In the genomic region with DNA sequence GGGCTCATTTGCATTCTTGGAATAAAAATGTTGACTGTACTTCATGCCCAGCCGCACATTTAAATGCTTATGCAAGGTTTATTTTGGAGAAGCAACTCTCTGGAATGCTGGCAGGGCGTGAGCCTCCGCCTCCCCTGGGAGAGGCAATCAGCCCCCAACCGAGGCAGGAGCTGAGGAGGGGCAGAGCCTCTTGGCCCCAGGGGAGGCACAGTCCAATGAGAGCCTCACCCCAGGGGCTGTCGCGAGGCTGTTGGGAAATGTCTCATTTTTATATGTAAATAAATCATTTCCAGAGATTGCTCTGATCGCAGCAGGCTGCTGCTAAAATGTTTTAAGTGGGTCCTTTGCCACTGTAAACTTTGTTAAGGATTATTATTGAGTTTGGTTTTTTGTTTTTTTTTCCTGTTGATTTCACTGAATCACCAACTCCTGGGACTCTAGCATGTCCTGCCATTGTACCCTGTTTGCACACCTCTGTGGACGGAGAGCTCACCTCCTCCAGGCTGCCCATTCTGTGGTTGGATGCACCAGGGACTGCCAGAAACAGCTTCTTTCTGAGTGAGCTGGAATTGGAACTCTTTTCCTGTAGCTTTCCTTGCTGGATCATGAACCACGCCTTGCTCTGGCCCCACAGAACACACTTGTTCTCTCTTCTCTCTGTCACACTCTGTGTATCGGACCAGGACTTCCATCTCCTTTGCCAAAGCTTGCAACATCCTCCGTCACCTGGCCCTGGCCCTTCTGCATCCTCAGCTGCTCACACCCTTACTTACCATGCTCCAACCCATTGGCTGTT, we compare ENCODE assay signal across 14 cellular contexts. TPM values are rescaled to one million over a fixed set of nuclear protein-coding genes. Genes with fewer than 3 reads are reported as not detected.
DNase-seq lines count a peak whose midpoint lies in the region; ATAC-seq and TF ChIP-seq lines count a peak whose summit lies in the region.
"Had no signal": no experiment of that assay in that cellular context is flagged by ENCODE, and none has a peak within 500 bp of the region (broad histone marks: within the 10 kb centered on the region; RNA-seq: fewer than 3 reads in every experiment).

No MANE protein-coding gene starts in this region.

- TF ChIP-seq CTCF in astrocyte of the cerebellum (IDR thresholded peaks at IDR 0.05; ENCODE audit: low read depth, low read length, missing control alignments) (no peak), left lung (IDR thresholded peaks at IDR 0.05) (no peak), type B pancreatic cell (conservative IDR thresholded peaks at IDR 0.05) (no peak)

- no peaks in the 10 kb centered on the region for H3K9me3 ChIP-seq in right cardiac atrium (ENCODE audit: control insufficient read depth, low read length)
- H3K9me3 ChIP-seq in left lung: no peaks in the 10 kb centered on the region
- no peaks in the 10 kb centered on the region for H3K9me3 ChIP-seq in effector memory CD4-positive, alpha-beta T cell (ENCODE audit: control insufficient read depth, low read length)

- H3K4me1 ChIP-seq in right cardiac atrium (ENCODE audit: control insufficient read depth, insufficient read depth, low read length): no peaks in the 10 kb centered on the region
- no peaks in the 10 kb centered on the region for H3K4me1 ChIP-seq in left lung
- no peaks in the 10 kb centered on the region for H3K4me1 ChIP-seq in effector memory CD4-positive, alpha-beta T cell (ENCODE audit: control insufficient read depth, insufficient read depth, low read length, poor library complexity, severe bottlenecking)

- WGBS in right cardiac atrium: 33% methylated on average over 11 of the region's 11 CpGs

- H3K4me3 Mint-ChIP-seq in type B pancreatic cell: no peak overlapping the region
- H3K4me3 Mint-ChIP-seq: activated naive CD8-positive, alpha-beta T cell treated with anti-CD3 and anti-CD28 coated beads for 36 hours; CD4-positive, CD25-positive, alpha-beta regulatory T cell; IgD-negative memory B cell had no signal

- H3K36me3 ChIP-seq in left lung: no peaks in the 10 kb centered on the region
- no peaks in the 10 kb centered on the region for H3K36me3 ChIP-seq in effector memory CD4-positive, alpha-beta T cell (ENCODE audit: control insufficient read depth, insufficient read depth, low read length)

- H3K9me3 Mint-ChIP-seq in type B pancreatic cell: peaks cover 6% of the 10 kb centered on the region

- no peaks in the 10 kb centered on the region for H3K27me3 ChIP-seq in right cardiac atrium (ENCODE audit: control insufficient read depth, insufficient read depth)
- no peaks in the 10 kb centered on the region for H3K27me3 ChIP-seq in left lung
- H3K27me3 ChIP-seq in effector memory CD4-positive, alpha-beta T cell (replicated peaks; ENCODE audit: control insufficient read depth, insufficient read depth, low read length, poor library complexity, severe bottlenecking): no peaks in the 10 kb centered on the region

- H3K27ac Mint-ChIP-seq in type B pancreatic cell: no peak overlapping the region
- H3K27ac Mint-ChIP-seq: activated naive CD8-positive, alpha-beta T cell treated with anti-CD3 and anti-CD28 coated beads for 36 hours; CD4-positive, CD25-positive, alpha-beta regulatory T cell; IgD-negative memory B cell had no signal

- in situ Hi-C loops in astrocyte of the cerebellum (cut with HindIII; ENCODE audit: low sequenced_read_pairs): no loop called here

- no peaks in the 10 kb centered on the region for H3K36me3 Mint-ChIP-seq in type B pancreatic cell
- H3K36me3 Mint-ChIP-seq: activated naive CD8-positive, alpha-beta T cell treated with anti-CD3 and anti-CD28 coated beads for 36 hours; CD4-positive, CD25-positive, alpha-beta regulatory T cell; IgD-negative memory B cell had no signal

- no peaks in the 10 kb centered on the region for H3K4me1 Mint-ChIP-seq in type B pancreatic cell (ENCODE audit: unreplicated experiment)
- H3K4me1 Mint-ChIP-seq: activated naive CD8-positive, alpha-beta T cell treated with anti-CD3 and anti-CD28 coated beads for 36 hours had no signal

- intact Hi-C loops in right cardiac atrium (cut with DNase I): no loop called here
- intact Hi-C loops in cardiac septum (cut with DNase I): no loop called here
- intact Hi-C loops in left lung (cut with DNase I): no loop called here

- peak; percentile 56 to 58 for ATAC-seq in right cardiac atrium
- peak; percentile 67 for ATAC-seq in left lung
- ATAC-seq in HG02973 (IDR thresholded peaks at IDR 0.05; ENCODE audit: unreplicated experiment): no peak
- ATAC-seq in GM18870 (IDR thresholded peaks at IDR 0.05; ENCODE audit: unreplicated experiment): no peak

- DNase-seq in right cardiac atrium (peak; percentile 40 to 72 (median 68)), cardiac septum (ENCODE audit: low spot score) (no peak), astrocyte of the cerebellum (ENCODE audit: low read depth) (peak; percentile 12), left lung (no peak), type B pancreatic cell (ENCODE audit: extremely low spot score, unreplicated experiment) (no peak)
- no peak for DNase-seq in effector memory CD4-positive, alpha-beta T cell
- DNase-seq: activated naive CD8-positive, alpha-beta T cell treated with anti-CD3 and anti-CD28 coated beads for 36 hours; CD4-positive, CD25-positive, alpha-beta regulatory T cell; NCI-H82; SW 1271 had no signal

- H3K27me3 Mint-ChIP-seq in type B pancreatic cell: peaks cover 6% of the 10 kb centered on the region

- H3K27ac ChIP-seq in right cardiac atrium (ENCODE audit: low read length): no peak overlapping the region
- H3K27ac ChIP-seq in left lung: no peak overlapping the region
- no peak overlapping the region for H3K27ac ChIP-seq in effector memory CD4-positive, alpha-beta T cell (ENCODE audit: insufficient read depth, low read length, poor library complexity, severe bottlenecking)

- H3K4me3 ChIP-seq in right cardiac atrium (ENCODE audit: low read length) (no peak overlapping the region), astrocyte of the cerebellum (ENCODE audit: low read depth, low read length) (peak overlapping the region; percentile 4), left lung (no peak overlapping the region)
- H3K4me3 ChIP-seq in effector memory CD4-positive, alpha-beta T cell (ENCODE audit: insufficient read depth, low read depth, low read length, poor library complexity, severe bottlenecking): no peak overlapping the region
- H3K4me3 ChIP-seq: lung had no signal

RNA-seq across cellular contexts. Expression of a gene that starts 46.9 kb away (rescaled TPM):
- total RNA-seq in right cardiac atrium (not detected), cardiac septum (not detected), left lung (1 to 10 TPM in 1 of 2 donors, not detected in 1; 1.1 TPM), type B pancreatic cell (ENCODE audit: low replicate concordance) (1.2 TPM in 1 of 2 replicates, not detected in the other)
- not detected for polyA plus RNA-seq in right cardiac atrium
- total RNA-seq: activated naive CD8-positive, alpha-beta T cell treated with anti-CD3 and anti-CD28 coated beads for 36 hours; CD4-positive, CD25-positive, alpha-beta regulatory T cell had no signal
- polyA plus RNA-seq: CD4-positive, CD25-positive, alpha-beta regulatory T cell; IgD-negative memory B cell had no signal

Comparison
In these comparisons a context has a peak if more than half of its experiments do, and no peak if none do; other contexts are left out.
1. DNase-seq: peak in right cardiac atrium (3 of 3) and astrocyte of the cerebellum (single experiment); none in cardiac septum (single experiment), left lung (0 of 2), effector memory CD4-positive, alpha-beta T cell (0 of 3) and type B pancreatic cell (single experiment).
2. ATAC-seq: peak in right cardiac atrium (2 of 2) and left lung (single experiment); none in HG02973 (single experiment) and GM18870 (single experiment).